Comparison of ENCODE assay signal across 24 cellular contexts in the genomic region with DNA sequence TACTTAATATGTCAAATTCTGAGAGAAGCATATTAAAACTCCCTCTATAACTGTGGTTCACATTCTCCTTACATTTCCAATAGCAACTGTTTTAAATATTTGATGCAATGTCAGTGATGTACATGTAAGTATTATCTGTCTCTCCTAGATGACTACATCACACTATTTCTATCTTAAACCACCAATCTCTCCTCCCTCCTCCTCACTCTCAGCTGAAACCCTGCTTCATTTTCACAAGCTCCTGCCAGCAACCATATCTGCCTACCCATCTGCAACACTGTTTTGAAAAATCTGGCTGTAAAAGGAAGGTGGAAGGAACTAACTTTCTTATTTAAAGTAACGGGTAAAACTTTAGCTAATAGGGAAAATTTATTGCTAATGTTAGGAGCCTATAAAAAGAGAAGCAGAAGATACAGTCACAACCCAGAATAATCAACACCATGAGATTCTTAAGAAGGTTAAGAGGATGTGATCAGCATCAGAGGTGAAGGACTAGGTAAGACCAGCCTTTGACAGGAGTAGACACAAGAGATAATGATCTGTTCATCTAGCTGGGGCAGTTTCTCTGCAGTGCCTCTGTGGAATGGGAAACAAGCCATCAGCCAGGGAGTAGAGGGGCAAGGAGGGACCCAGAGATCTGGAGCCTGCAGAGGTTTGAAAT.
"Had no signal": no experiment of that assay in that cellular context is flagged by ENCODE, and none has a peak within 500 bp of the region (broad histone marks: within the 10 kb centered on the region; RNA-seq: fewer than 3 reads in every experiment).

No MANE protein-coding gene starts in this region.

- H3K9me3 Mint-ChIP-seq: activated naive CD4-positive, alpha-beta T cell treated with anti-CD3 and anti-CD28 coated beads, Interleukin-2, amount 10 ng/mL, durations not matched to agents 7 days and 5 days; activated T-cell treated with anti-CD3 and anti-CD28 coated beads, Interleukin-2, amount 50 U/mL, for 4 hours; naive thymus-derived CD4-positive, alpha-beta T cell; stimulated activated memory B cell treated with anti-CD40 and anti-IgM and Interleukin-4, amounts not matched to agents 10 μg/mL and 1 μg/mL and 100 μg/mL, for 72 hours had no signal

- H3K36me3 ChIP-seq: right lobe of liver had no signal

- H3K27ac ChIP-seq: brain microvascular endothelial cell, right lobe of liver, skin epidermis, tibial nerve had no signal

- ATAC-seq: activated T-cell treated with anti-CD3 and anti-CD28 coated beads, Interleukin-2, amount 50 U/mL, for 4 hours; left lobe of liver; naive thymus-derived CD4-positive, alpha-beta T cell; right lobe of liver had no signal

- H3K4me3 ChIP-seq: lung, right lobe of liver, skin epidermis, tibial nerve had no signal

- H3K27me3 ChIP-seq: brain microvascular endothelial cell, right lobe of liver, tibial nerve had no signal

- H3K4me1 ChIP-seq: right lobe of liver, tibial nerve had no signal

- H3K27ac Mint-ChIP-seq: activated naive CD4-positive, alpha-beta T cell treated with anti-CD3 and anti-CD28 coated beads, Interleukin-2, amount 10 ng/mL, durations not matched to agents 7 days and 5 days; naive thymus-derived CD4-positive, alpha-beta T cell; stimulated activated memory B cell treated with anti-CD40 and anti-IgM and Interleukin-4, amounts not matched to agents 10 μg/mL and 1 μg/mL and 100 μg/mL, for 72 hours had no signal

- H3K4me3 Mint-ChIP-seq: activated naive CD4-positive, alpha-beta T cell treated with anti-CD3 and anti-CD28 coated beads, Interleukin-2, amount 10 ng/mL, durations not matched to agents 7 days and 5 days; activated T-cell treated with anti-CD3 and anti-CD28 coated beads, Interleukin-2, amount 50 U/mL, for 4 hours; naive thymus-derived CD4-positive, alpha-beta T cell; neural crest cell; stimulated activated memory B cell treated with anti-CD40 and anti-IgM and Interleukin-4, amounts not matched to agents 10 μg/mL and 1 μg/mL and 100 μg/mL, for 72 hours had no signal

- H3K4me1 Mint-ChIP-seq: activated naive CD4-positive, alpha-beta T cell treated with anti-CD3 and anti-CD28 coated beads, Interleukin-2, amount 10 ng/mL, durations not matched to agents 7 days and 5 days; naive thymus-derived CD4-positive, alpha-beta T cell; neural crest cell; stimulated activated memory B cell treated with anti-CD40 and anti-IgM and Interleukin-4, amounts not matched to agents 10 μg/mL and 1 μg/mL and 100 μg/mL, for 72 hours had no signal

- H3K27me3 Mint-ChIP-seq: activated naive CD4-positive, alpha-beta T cell treated with anti-CD3 and anti-CD28 coated beads, Interleukin-2, amount 10 ng/mL, durations not matched to agents 7 days and 5 days had no signal

- H3K36me3 Mint-ChIP-seq: activated naive CD4-positive, alpha-beta T cell treated with anti-CD3 and anti-CD28 coated beads, Interleukin-2, amount 10 ng/mL, durations not matched to agents 7 days and 5 days; naive thymus-derived CD4-positive, alpha-beta T cell; stimulated activated memory B cell treated with anti-CD40 and anti-IgM and Interleukin-4, amounts not matched to agents 10 μg/mL and 1 μg/mL and 100 μg/mL, for 72 hours had no signal

- DNase-seq: activated CD4-positive, CD25-positive, alpha-beta regulatory T cell; activated CD8-positive, alpha-beta memory T cell treated with anti-CD3 and anti-CD28 coated beads for 24 hours; activated CD8-positive, alpha-beta memory T cell treated with anti-CD3 and anti-CD28 coated beads, Interleukin-2, amount 50 U/mL, for 4 hours; activated effector memory CD4-positive, alpha-beta T cell treated with Interleukin-2 at 50 U/mL for 16 hours; activated naive CD4-positive, alpha-beta T cell treated with anti-CD3 and anti-CD28 coated beads, Interleukin-2, amount 10 ng/mL, durations not matched to agents 7 days and 5 days; activated T-cell treated with anti-CD3 and anti-CD28 coated beads, Interleukin-2, amount 50 U/mL, for 4 hours; aorta; brain microvascular endothelial cell; central memory CD4-positive, alpha-beta T cell; dermis blood vessel endothelial cell; effector CD8-positive, alpha-beta T cell; foreskin melanocyte; naive thymus-derived CD4-positive, alpha-beta T cell; occipital lobe; right lobe of liver; stimulated activated CD4-positive, alpha-beta T cell treated with anti-CD3 and anti-CD28 coated beads, Interleukin-2, amount 100 ng/mL, for 24 hours; T1000 had no signal

- H3K9me3 ChIP-seq: right lobe of liver, tibial nerve had no signal

- FAIRE-seq: urothelium cell line had no signal
